1 cellular context compared by ENCODE assay signal in the genomic region with DNA sequence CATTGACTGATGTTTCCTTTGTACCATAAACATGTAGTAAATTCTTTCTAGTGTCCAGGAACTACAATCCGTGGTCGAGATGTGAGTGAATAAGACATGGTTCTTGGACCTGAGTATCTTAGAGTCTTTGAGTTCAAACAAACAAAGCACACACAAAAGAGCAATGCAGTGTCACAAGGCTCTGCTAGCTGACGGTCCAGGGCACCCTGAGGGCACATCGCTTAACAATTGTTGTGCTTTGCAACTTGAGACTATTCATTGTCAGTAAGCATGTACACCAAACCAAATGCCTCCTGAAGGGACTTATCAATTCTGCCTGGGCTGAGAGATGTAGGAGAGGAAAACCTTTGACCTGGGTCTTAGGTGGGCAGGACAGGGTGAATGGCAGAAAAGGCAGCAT.
TF ChIP-seq lines count a peak whose summit lies in the region.

No MANE protein-coding gene starts in this region.

TF ChIP-seq in IMR-90, 13 proteins besides CTCF, POLR2A, EP300 and RAD21:
- TF ChIP-seq, protein P1, sequence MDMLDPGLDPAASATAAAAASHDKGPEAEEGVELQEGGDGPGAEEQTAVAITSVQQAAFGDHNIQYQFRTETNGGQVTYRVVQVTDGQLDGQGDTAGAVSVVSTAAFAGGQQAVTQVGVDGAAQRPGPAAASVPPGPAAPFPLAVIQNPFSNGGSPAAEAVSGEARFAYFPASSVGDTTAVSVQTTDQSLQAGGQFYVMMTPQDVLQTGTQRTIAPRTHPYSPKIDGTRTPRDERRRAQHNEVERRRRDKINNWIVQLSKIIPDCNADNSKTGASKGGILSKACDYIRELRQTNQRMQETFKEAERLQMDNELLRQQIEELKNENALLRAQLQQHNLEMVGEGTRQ (IDR thresholded peaks at IDR 0.05; ENCODE audit: low read depth, low read length) = no peak
- TF ChIP-seq, protein P2, sequence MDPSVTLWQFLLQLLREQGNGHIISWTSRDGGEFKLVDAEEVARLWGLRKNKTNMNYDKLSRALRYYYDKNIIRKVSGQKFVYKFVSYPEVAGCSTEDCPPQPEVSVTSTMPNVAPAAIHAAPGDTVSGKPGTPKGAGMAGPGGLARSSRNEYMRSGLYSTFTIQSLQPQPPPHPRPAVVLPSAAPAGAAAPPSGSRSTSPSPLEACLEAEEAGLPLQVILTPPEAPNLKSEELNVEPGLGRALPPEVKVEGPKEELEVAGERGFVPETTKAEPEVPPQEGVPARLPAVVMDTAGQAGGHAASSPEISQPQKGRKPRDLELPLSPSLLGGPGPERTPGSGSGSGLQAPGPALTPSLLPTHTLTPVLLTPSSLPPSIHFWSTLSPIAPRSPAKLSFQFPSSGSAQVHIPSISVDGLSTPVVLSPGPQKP (IDR thresholded peaks at IDR 0.05; ENCODE audit: borderline replicate concordance, low read depth, low read length) = no peak
- TF ChIP-seq CHD1 (IDR thresholded peaks at IDR 0.05; ENCODE audit: low read depth, low read length) (no peak), SMC3 (IDR thresholded peaks at IDR 0.05; ENCODE audit: low read depth, low read length) (no peak), MXI1 (IDR thresholded peaks at IDR 0.05; ENCODE audit: borderline replicate concordance, low read depth, low read length) (no peak)
